In genomic region chr11:69873166-69874077, GRCh38 we compare ENCODE assay signal across 24 cellular contexts. TPM values are rescaled to one million over a fixed set of nuclear protein-coding genes. Genes with fewer than 3 reads are reported as not detected.
A peak's percentile ranks its signal among the peaks of the same experiment; 100 is the strongest.
DNase-seq lines count a peak whose midpoint lies in the region; ATAC-seq and TF ChIP-seq lines count a peak whose summit lies in the region.
"Had no signal": no experiment of that assay in that cellular context is flagged by ENCODE, and none has a peak within 500 bp of the region (broad histone marks: within the 10 kb centered on the region; RNA-seq: fewer than 3 reads in every experiment).

No MANE protein-coding gene starts in this region.

- TF ChIP-seq CTCF in stomach (IDR thresholded peaks at IDR 0.05), result no peak
- no peak for TF ChIP-seq CTCF in GM23338 (conservative IDR thresholded peaks at IDR 0.05; ENCODE audit: low read depth in 2 of 2)

- no peaks in the 10 kb centered on the region for H3F3A ChIP-seq in GM23338 (replicated peaks; ENCODE audit: low read depth)

- no peak overlapping the region for H3K27ac Mint-ChIP-seq in GM23338
- H3K27ac Mint-ChIP-seq: CD4-positive, alpha-beta memory T cell had no signal

- peaks cover 10% of the 10 kb centered on the region for H3K27me3 Mint-ChIP-seq in GM23338 (ENCODE audit: insufficient read depth, low read depth, poor library complexity)

- H3K9me2 ChIP-seq in GM23338 (ENCODE audit: insufficient read depth), result no peaks in the 10 kb centered on the region

- H3K9me3 ChIP-seq in stomach, result no peaks in the 10 kb centered on the region
- H3K9me3 ChIP-seq: BLaER1, Caco-2 had no signal

- H3K36me3 ChIP-seq in stomach (no peaks in the 10 kb centered on the region), GM23338 (ENCODE audit: insufficient read depth) (no peaks in the 10 kb centered on the region)
- H3K36me3 ChIP-seq: BLaER1 had no signal

- intact Hi-C loops in stomach (cut with DNase I; ENCODE audit: low total_unique reads), result loop anchor here (10.0 kb wide), 1 partner anchor 149 kb away; no protein-coding TSS in a partner anchor

- WGBS in stomach, 5 donors, result 48 to 65% (median 59%) methylated on average over 15 of the region's 15 CpGs

- H3K4me2 ChIP-seq in GM23338, result no peak overlapping the region
- H3K4me2 ChIP-seq: BLaER1 had no signal

- peaks cover 0 to 39% (median 10%) of the 10 kb centered on the region in 3 donors for H3K27me3 ChIP-seq in stomach
- no peaks in the 10 kb centered on the region for H3K27me3 ChIP-seq in GM23338 (ENCODE audit: insufficient read depth)

- H3K4me3 Mint-ChIP-seq in GM23338, result no peak overlapping the region
- H3K4me3 Mint-ChIP-seq: CD4-positive, alpha-beta memory T cell had no signal

- no peak overlapping the region for H2AFZ ChIP-seq in GM23338

- ATAC-seq in GM23338 (no peak), HG03342 (IDR thresholded peaks at IDR 0.05; ENCODE audit: unreplicated experiment) (no peak)
- ATAC-seq: HCT116 had no signal

- TF ChIP-seq EP300 in stomach (IDR thresholded peaks at IDR 0.05), result no peak

- H3K4me1 ChIP-seq in stomach (no peaks in the 10 kb centered on the region), GM23338 (ENCODE audit: insufficient read depth) (no peaks in the 10 kb centered on the region)
- H3K4me1 ChIP-seq: Caco-2 had no signal

- H3K4me3 ChIP-seq in stomach, result no peak overlapping the region
- H3K4me3 ChIP-seq in GM23338, result no peak overlapping the region
- H3K4me3 ChIP-seq: BLaER1 had no signal

- H3K27ac ChIP-seq in stomach (no peak overlapping the region), GM23338 (ENCODE audit: low read depth) (no peak overlapping the region)
- H3K27ac ChIP-seq: 22Rv1, BLaER1 had no signal

- H4K20me1 ChIP-seq in GM23338 (replicated peaks; ENCODE audit: insufficient read depth), result no peaks in the 10 kb centered on the region

- no peak for TF ChIP-seq POLR2A in stomach (IDR thresholded peaks at IDR 0.05)

- H3K9me3 Mint-ChIP-seq in GM23338, result peaks cover 11% of the 10 kb centered on the region

- H3K79me2 ChIP-seq in GM23338 (replicated peaks; ENCODE audit: insufficient read depth), result no peaks in the 10 kb centered on the region

- no peaks in the 10 kb centered on the region; the same call in 2 of the 3 replicates for H3K36me3 Mint-ChIP-seq in GM23338 (ENCODE audit: low read depth)
- H3K36me3 Mint-ChIP-seq: CD4-positive, alpha-beta memory T cell had no signal

- peaks cover 8% of the 10 kb centered on the region for H3K4me1 Mint-ChIP-seq in GM23338
- H3K4me1 Mint-ChIP-seq: CD4-positive, alpha-beta memory T cell had no signal

- DNase-seq in activated CD4-positive, CD25-positive, alpha-beta regulatory T cell treated with anti-CD3 and anti-CD28 coated beads, Interleukin-2, amount 50 U/mL, for 72 hours, result peak; percentile 7
- DNase-seq in activated CD4-positive, CD25-positive, alpha-beta regulatory T cell (lab: John Stamatoyannopoulos, UW), result no peak
- peak; percentile 12 for DNase-seq in D341Med (ENCODE audit: low spot score)
- DNase-seq in mesenteric fat pad (ENCODE audit: low spot score), result peak; percentile 49
- peak; percentile 19 for DNase-seq in stomach
- no peak for DNase-seq in GM23338 (ENCODE audit: low spot score)
- DNase-seq in NCI-H2107 treated with DMSO at 0.1 percent for 48 hours (lab: John Stamatoyannopoulos, UW; ENCODE audit: unreplicated experiment), result no peak
- DNase-seq: ACHN; CD4-positive, alpha-beta memory T cell; DND-41; GOT3; KG1; NCI-H1092 treated with DMSO at 0.1 percent for 48 hours; NCI-H1436 treated with DMSO at 0.1 percent for 48 hours; NCI-H1930; NCI-H226; NCI-H510A treated with DMSO at 0.1 percent for 48 hours; NCI-H748 treated with DMSO at 0.1 percent for 48 hours had no signal

TF ChIP-seq in GM23338, 12 proteins besides CTCF, POLR2A, EP300 and RAD21:
- TF ChIP-seq JUNB (IDR thresholded peaks at IDR 0.05; ENCODE audit: unreplicated experiment) (no peak), ZNF114 (CRISPR knock-in tag; IDR thresholded peaks at IDR 0.05) (no peak), ZNF462 (CRISPR knock-in tag; IDR thresholded peaks at IDR 0.05) (no peak), POLR2AphosphoS5 (IDR thresholded peaks at IDR 0.05; ENCODE audit: low read depth) (no peak)

RNA-seq across cellular contexts. Expression of gene FGF3, which starts 54.2 kb away (rescaled TPM):
- total RNA-seq in mesenteric fat pad (not detected), stomach (not detected)
- polyA plus RNA-seq in stomach (not detected), GM23338 (2016; fragmentation: Nextera tagmentation; extraction: Ambion mirVana) (not detected in 2 replicates)
- 1.2 TPM in 1 of 2 replicates, not detected in the other for total RNA-seq in GM23338 (2014; rRNA removed; shearing (Covaris generic))
- total RNA-seq: Caco-2; CD4-positive, alpha-beta memory T cell; G401 had no signal
- polyA plus RNA-seq: CD4-positive, alpha-beta memory T cell had no signal

Comparison
In these comparisons a context has a peak if more than half of its experiments do, and no peak if none do; other contexts are left out.
1. DNase-seq: peak in activated CD4-positive, CD25-positive, alpha-beta regulatory T cell treated with anti-CD3 and anti-CD28 coated beads, Interleukin-2, amount 50 U/mL, for 72 hours (single experiment), D341Med (single experiment), mesenteric fat pad (single experiment) and stomach (single experiment); none in activated CD4-positive, CD25-positive, alpha-beta regulatory T cell (0 of 4), GM23338 (single experiment) and NCI-H2107 treated with DMSO at 0.1 percent for 48 hours (single experiment).